In the genomic region with DNA sequence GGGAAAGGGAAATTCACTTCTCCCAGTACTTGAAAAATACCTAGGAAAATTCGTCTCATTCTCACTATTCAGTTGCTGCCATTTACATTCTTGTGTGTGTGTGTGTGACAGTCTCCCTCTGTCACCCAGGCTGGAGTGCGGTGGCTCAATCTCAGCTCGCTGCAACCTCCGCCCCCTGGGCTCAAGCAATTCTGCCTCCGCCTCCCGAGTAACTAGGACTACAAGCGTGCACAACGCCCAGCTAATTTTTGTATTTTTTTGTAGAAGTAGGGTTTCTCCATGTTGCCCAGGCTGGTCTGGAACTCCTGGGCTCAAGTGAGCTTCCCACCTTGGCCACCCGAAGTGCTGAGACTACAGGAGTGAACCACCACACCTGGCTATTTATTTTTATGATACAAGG, we compare ENCODE assay signal across 8 cellular contexts. TPM values are rescaled to one million over a fixed set of nuclear protein-coding genes. Genes with fewer than 3 reads are reported as not detected.
DNase-seq lines count a peak whose midpoint lies in the region; ATAC-seq, FAIRE-seq and TF ChIP-seq lines count a peak whose summit lies in the region.

No MANE protein-coding gene starts in this region.

- H2AFZ ChIP-seq in hepatocyte, result no peak overlapping the region

- H3K9me3 ChIP-seq in hepatocyte (ENCODE audit: low read depth), result no peaks in the 10 kb centered on the region

- 77% methylated on average over 9 of the region's 9 CpGs for WGBS in hepatocyte (ENCODE audit: low lambda C conversion rate, missing lambda C conversion rate)

- POLR2A ChIA-PET in activated CD4-positive, alpha-beta memory T cell treated with anti-CD3 and anti-CD28 coated beads, Interleukin-2, amount 10 ng/mL, durations not matched to agents 7 days and 5 days (lab: Charles Lee), result interaction anchor here (0.9 to 4.1 kb wide), 10 partner anchors 8 to 116 kb away, joined by 4 to 32 read pairs (median 6); a partner anchor contains a TSS

- TF ChIP-seq POLR2A in GM12892 (IDR thresholded peaks at IDR 0.05; ENCODE audit: low read depth, low read length), result no peak

- no peaks in the 10 kb centered on the region for H3K9me2 ChIP-seq in hepatocyte (replicated peaks; ENCODE audit: insufficient read depth)

- peaks cover 17% of the 10 kb centered on the region for H3K79me2 ChIP-seq in hepatocyte

- DNase-seq in T-helper 2 cell treated with Interferon-gamma antibody and Interleukin-4, amounts not matched to agents 5 μg/mL and 100 μg/mL, for 36 hours (ENCODE audit: low spot score), result no peak
- DNase-seq in T-helper 2 cell (no peak), hepatocyte (ENCODE audit: low spot score) (no peak), UCSD-AML1 (lab: John Stamatoyannopoulos, UW; ENCODE audit: unreplicated experiment) (no peak), cortex of kidney (lab: John Stamatoyannopoulos, UW) (no peak), GM12892 (ENCODE audit: insufficient read length) (no peak)
- DNase-seq in activated CD4-positive, alpha-beta memory T cell treated with anti-CD3 and anti-CD28 coated beads, Interleukin-2, amount 10 ng/mL, durations not matched to agents 7 days and 5 days, result no peak
- DNase-seq in stimulated activated naive CD8-positive, alpha-beta T cell treated with anti-CD3 and anti-CD28 coated beads, Interleukin-15, amount 100 ng/mL, for 72 hours, result no peak

- CTCF ChIA-PET in activated CD4-positive, alpha-beta memory T cell treated with anti-CD3 and anti-CD28 coated beads, Interleukin-2, amount 10 ng/mL, durations not matched to agents 7 days and 5 days (lab: Charles Lee), result interaction anchor here (1.3 to 1.4 kb wide), 3 partner anchors 11 to 327 kb away, joined by 3 to 7 read pairs (median 4); a partner anchor contains a TSS

- peak overlapping the region; percentile 85 for H3K4me3 ChIP-seq in hepatocyte

- no peaks in the 10 kb centered on the region for H3K36me3 ChIP-seq in hepatocyte (replicated peaks; ENCODE audit: insufficient read depth, low read depth)

- no peaks in the 10 kb centered on the region for H3K9me3 Mint-ChIP-seq in T-helper 2 cell treated with Interferon-gamma antibody and Interleukin-4, amounts not matched to agents 5 μg/mL and 100 μg/mL, for 36 hours
- no peaks in the 10 kb centered on the region for H3K9me3 Mint-ChIP-seq in activated CD4-positive, alpha-beta memory T cell treated with anti-CD3 and anti-CD28 coated beads, Interleukin-2, amount 10 ng/mL, durations not matched to agents 7 days and 5 days
- H3K9me3 Mint-ChIP-seq in stimulated activated naive CD8-positive, alpha-beta T cell treated with anti-CD3 and anti-CD28 coated beads, Interleukin-15, amount 100 ng/mL, for 72 hours, result no peaks in the 10 kb centered on the region

- FAIRE-seq in GM12892 (lab: Jason Lieb, UNC), result no peak

- H3K4me1 ChIP-seq in hepatocyte (ENCODE audit: insufficient read depth), result peaks cover 5% of the 10 kb centered on the region

- no peaks in the 10 kb centered on the region for H3K27me3 Mint-ChIP-seq in T-helper 2 cell treated with Interferon-gamma antibody and Interleukin-4, amounts not matched to agents 5 μg/mL and 100 μg/mL, for 36 hours (ENCODE audit: low read depth)
- H3K27me3 Mint-ChIP-seq in activated CD4-positive, alpha-beta memory T cell treated with anti-CD3 and anti-CD28 coated beads, Interleukin-2, amount 10 ng/mL, durations not matched to agents 7 days and 5 days, result no peaks in the 10 kb centered on the region
- no peaks in the 10 kb centered on the region for H3K27me3 Mint-ChIP-seq in stimulated activated naive CD8-positive, alpha-beta T cell treated with anti-CD3 and anti-CD28 coated beads, Interleukin-15, amount 100 ng/mL, for 72 hours

- peaks cover 12% of the 10 kb centered on the region for H3K4me1 Mint-ChIP-seq in T-helper 2 cell treated with Interferon-gamma antibody and Interleukin-4, amounts not matched to agents 5 μg/mL and 100 μg/mL, for 36 hours (ENCODE audit: low read depth)
- peaks cover 24% of the 10 kb centered on the region for H3K4me1 Mint-ChIP-seq in activated CD4-positive, alpha-beta memory T cell treated with anti-CD3 and anti-CD28 coated beads, Interleukin-2, amount 10 ng/mL, durations not matched to agents 7 days and 5 days
- peaks cover 34% of the 10 kb centered on the region for H3K4me1 Mint-ChIP-seq in stimulated activated naive CD8-positive, alpha-beta T cell treated with anti-CD3 and anti-CD28 coated beads, Interleukin-15, amount 100 ng/mL, for 72 hours

- peak overlapping the region; percentile 89 for H3K27ac ChIP-seq in hepatocyte

- H3K36me3 Mint-ChIP-seq in T-helper 2 cell treated with Interferon-gamma antibody and Interleukin-4, amounts not matched to agents 5 μg/mL and 100 μg/mL, for 36 hours (ENCODE audit: low read depth), result peaks cover 34% of the 10 kb centered on the region
- peaks cover 44% of the 10 kb centered on the region for H3K36me3 Mint-ChIP-seq in activated CD4-positive, alpha-beta memory T cell treated with anti-CD3 and anti-CD28 coated beads, Interleukin-2, amount 10 ng/mL, durations not matched to agents 7 days and 5 days (ENCODE audit: low read depth)

- ATAC-seq in stimulated activated naive CD8-positive, alpha-beta T cell treated with anti-CD3 and anti-CD28 coated beads, Interleukin-15, amount 100 ng/mL, for 72 hours, result no peak

- no peaks in the 10 kb centered on the region for H3K27me3 ChIP-seq in hepatocyte

- H3K27ac Mint-ChIP-seq in T-helper 2 cell treated with Interferon-gamma antibody and Interleukin-4, amounts not matched to agents 5 μg/mL and 100 μg/mL, for 36 hours, result peak overlapping the region; percentile 87
- H3K27ac Mint-ChIP-seq in activated CD4-positive, alpha-beta memory T cell treated with anti-CD3 and anti-CD28 coated beads, Interleukin-2, amount 10 ng/mL, durations not matched to agents 7 days and 5 days, result peak overlapping the region; percentile 90
- H3K27ac Mint-ChIP-seq in stimulated activated naive CD8-positive, alpha-beta T cell treated with anti-CD3 and anti-CD28 coated beads, Interleukin-15, amount 100 ng/mL, for 72 hours, result peak overlapping the region; percentile 62 to 93

- no peaks in the 10 kb centered on the region for H4K20me1 ChIP-seq in hepatocyte (ENCODE audit: insufficient read depth, poor library complexity, severe bottlenecking)

- peak overlapping the region; percentile 97 for H3K4me3 Mint-ChIP-seq in T-helper 2 cell treated with Interferon-gamma antibody and Interleukin-4, amounts not matched to agents 5 μg/mL and 100 μg/mL, for 36 hours
- H3K4me3 Mint-ChIP-seq in activated CD4-positive, alpha-beta memory T cell treated with anti-CD3 and anti-CD28 coated beads, Interleukin-2, amount 10 ng/mL, durations not matched to agents 7 days and 5 days, result peak overlapping the region; percentile 95
- peak overlapping the region; percentile 92 to 96 for H3K4me3 Mint-ChIP-seq in stimulated activated naive CD8-positive, alpha-beta T cell treated with anti-CD3 and anti-CD28 coated beads, Interleukin-15, amount 100 ng/mL, for 72 hours

- H3K4me2 ChIP-seq in hepatocyte, result peak overlapping the region; percentile 91

- no peak for TF ChIP-seq CTCF in hepatocyte (IDR thresholded peaks at IDR 0.05; ENCODE audit: poor library complexity)

RNA-seq across cellular contexts. Expression of a gene that starts 1.2 kb away (rescaled TPM):
- 10 to 100 TPM; 35.0 to 35.6 TPM for total RNA-seq in activated CD4-positive, alpha-beta memory T cell treated with anti-CD3 and anti-CD28 coated beads, Interleukin-2, amount 10 ng/mL, durations not matched to agents 7 days and 5 days
- 40.9 and 41.4 TPM in 2 replicates for total RNA-seq in hepatocyte
- 63.2 and 68.4 TPM in 2 replicates for polyA plus RNA-seq in hepatocyte
- 38.4 TPM for polyA plus RNA-seq in GM12892 (2012; ENCODE audit: missing spikeins)

RNA-seq across cellular contexts. Expression of a gene that starts 11.1 kb away (rescaled TPM):
- total RNA-seq in activated CD4-positive, alpha-beta memory T cell treated with anti-CD3 and anti-CD28 coated beads, Interleukin-2, amount 10 ng/mL, durations not matched to agents 7 days and 5 days, result 100 to 1,000 TPM; 166 to 169 TPM
- total RNA-seq in hepatocyte, result 173 and 191 TPM in 2 replicates
- polyA plus RNA-seq in hepatocyte, result 177 and 178 TPM in 2 replicates
- 224 TPM for polyA plus RNA-seq in GM12892 (2012; ENCODE audit: missing spikeins)

RNA-seq across cellular contexts. Expression of a gene that starts 18.8 kb away (rescaled TPM):
- not detected for total RNA-seq in activated CD4-positive, alpha-beta memory T cell treated with anti-CD3 and anti-CD28 coated beads, Interleukin-2, amount 10 ng/mL, durations not matched to agents 7 days and 5 days
- total RNA-seq in hepatocyte, result 2.5 and 2.8 TPM in 2 replicates
- polyA plus RNA-seq in hepatocyte, result 3.0 and 4.3 TPM in 2 replicates
- 0.42 TPM for polyA plus RNA-seq in GM12892 (2012; ENCODE audit: missing spikeins)

RNA-seq across cellular contexts. Expression of a gene that starts 25.8 kb away (rescaled TPM):
- total RNA-seq in activated CD4-positive, alpha-beta memory T cell treated with anti-CD3 and anti-CD28 coated beads, Interleukin-2, amount 10 ng/mL, durations not matched to agents 7 days and 5 days, result 10 to 100 TPM; 84.7 to 87.1 TPM
- 56.2 and 65.5 TPM in 2 replicates for total RNA-seq in hepatocyte
- 40.6 and 50.7 TPM in 2 replicates for polyA plus RNA-seq in hepatocyte
- 40.1 TPM for polyA plus RNA-seq in GM12892 (2012; ENCODE audit: missing spikeins)

RNA-seq across cellular contexts. Expression of a gene that starts 31.4 kb away (rescaled TPM):
- total RNA-seq in activated CD4-positive, alpha-beta memory T cell treated with anti-CD3 and anti-CD28 coated beads, Interleukin-2, amount 10 ng/mL, durations not matched to agents 7 days and 5 days, result not detected
- total RNA-seq in hepatocyte, result 2.7 and 15.0 TPM in 2 replicates
- polyA plus RNA-seq in hepatocyte, result 1.3 and 4.0 TPM in 2 replicates
- 0.53 TPM for polyA plus RNA-seq in GM12892 (2012; ENCODE audit: missing spikeins)
